ENCODE assay signal across 18 cellular contexts in the genomic region with DNA sequence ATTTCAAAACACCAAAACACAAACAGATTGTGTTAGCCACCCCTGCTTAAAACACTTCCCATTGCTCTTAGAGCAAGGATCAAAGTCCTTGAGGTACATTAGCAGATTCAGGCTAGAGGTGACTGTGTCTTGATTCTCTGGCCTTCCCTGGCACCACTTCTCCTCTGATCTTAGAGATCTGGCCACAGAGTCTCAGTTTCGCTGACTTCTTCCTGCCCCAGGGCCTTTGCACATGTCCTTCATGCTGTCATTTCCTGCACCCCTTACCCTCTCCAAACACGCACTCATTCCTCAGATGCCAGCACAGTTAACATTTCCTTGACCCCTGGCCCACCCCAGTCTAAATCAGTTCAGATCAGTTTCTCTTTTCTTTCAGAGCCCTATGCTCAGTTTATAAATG. TPM values are rescaled to one million over a fixed set of nuclear protein-coding genes. Genes with fewer than 3 reads are reported as not detected.
"Had no signal": no experiment of that assay in that cellular context is flagged by ENCODE, and none has a peak within 500 bp of the region (broad histone marks: within the 10 kb centered on the region; RNA-seq: fewer than 3 reads in every experiment).

No MANE protein-coding gene starts in this region.

- H3K36me3 Mint-ChIP-seq: immature natural killer cell had no signal

- H3K4me3 Mint-ChIP-seq: immature natural killer cell, neural crest cell had no signal

- H3K4me3 ChIP-seq: cardiac muscle cell, esophagus squamous epithelium, left ventricle myocardium inferior, prostate gland, right atrium auricular region had no signal

- DNase-seq: activated CD4-positive, alpha-beta T cell treated with anti-CD3 and anti-CD28 coated beads, Interleukin-2, amount 50 U/mL, for 4 hours; activated CD4-positive, CD25-positive, alpha-beta regulatory T cell; activated CD8-positive, alpha-beta memory T cell treated with anti-CD3 and anti-CD28 coated beads, Interleukin-2, amount 50 U/mL, for 48 hours; dermis blood vessel endothelial cell; effector memory CD4-positive, alpha-beta T cell; esophagus squamous epithelium; immature natural killer cell; kidney glomerular epithelial cell; left ventricle myocardium inferior; mammary epithelial cell; midbrain; stimulated activated CD4-positive, alpha-beta T cell treated with anti-CD3 and anti-CD28 coated beads, Interleukin-12 subunit alpha, Interleukin-12 subunit beta, amount 100 ng/mL, for 4 hours; T-helper 9 cell had no signal

- H3K4me1 Mint-ChIP-seq: immature natural killer cell, neural crest cell had no signal

RNA-seq across cellular contexts. Expression of gene CXCR4, which starts 16.9 kb away (rescaled TPM):
- total RNA-seq: mammary epithelial cell, osteocyte had no signal
